Comparison of ENCODE assay signal across 8 cellular contexts in the genomic region with DNA sequence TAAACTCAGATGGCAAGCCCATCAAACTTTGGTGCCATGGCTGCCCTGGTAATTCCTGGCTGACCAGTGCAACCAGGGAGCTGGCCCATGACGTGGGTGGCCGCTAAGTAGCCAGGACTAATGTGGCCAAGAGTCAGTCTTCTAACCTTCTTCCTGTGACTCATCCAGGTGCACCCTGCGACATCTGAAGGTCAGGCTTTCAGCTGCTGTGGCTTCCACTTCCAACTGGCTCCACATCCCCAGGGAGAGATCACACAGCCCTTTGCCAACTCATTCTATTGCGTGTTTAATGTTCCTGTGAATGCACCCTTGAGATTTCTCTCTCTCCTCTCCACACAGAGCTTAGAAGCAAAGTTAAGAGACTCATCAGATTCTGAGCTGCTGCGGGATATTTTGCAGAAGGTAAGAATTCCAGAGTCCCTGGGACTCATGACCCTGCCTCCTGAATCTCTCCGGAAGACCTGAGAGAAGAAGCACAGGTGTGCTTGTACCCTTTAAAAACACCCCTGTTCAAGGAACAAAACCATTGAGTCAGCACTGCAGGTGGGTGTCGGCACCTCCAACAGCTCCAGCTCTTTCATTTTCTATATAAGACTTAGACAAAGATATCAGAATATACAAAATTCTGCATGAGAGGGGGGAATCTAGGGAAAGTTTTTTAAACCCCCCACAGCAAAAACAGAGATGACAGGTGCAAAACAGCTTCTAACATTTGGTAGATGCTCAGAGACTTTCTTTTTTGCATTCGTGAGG. TPM values are rescaled to one million over a fixed set of nuclear protein-coding genes. Genes with fewer than 3 reads are reported as not detected.
"Had no signal": no experiment of that assay in that cellular context is flagged by ENCODE, and none has a peak within 500 bp of the region (broad histone marks: within the 10 kb centered on the region; RNA-seq: fewer than 3 reads in every experiment).

No MANE protein-coding gene starts in this region.

RNA-seq across cellular contexts. Expression of a gene that starts 43.4 kb away (rescaled TPM):
- total RNA-seq: activated B cell treated with CpG ODN at 0.5 μM for 24 hours; activated CD4-positive, alpha-beta T cell treated with anti-CD3 and anti-CD28 coated beads, Interleukin-2, amount 10 ng/mL, durations not matched to agents 24 days and 14 days; activated naive CD4-positive, alpha-beta T cell treated with anti-CD3 and anti-CD28 coated beads for 36 hours; adrenal gland; fibroblast of lung; gastroesophageal sphincter; lower leg skin; posterior vena cava had no signal
